1 cellular context compared by ENCODE assay signal in genomic region chr12:101051151-101051550, GRCh38.
TF ChIP-seq lines count a peak whose summit lies in the region.

No MANE protein-coding gene starts in this region.

TF ChIP-seq in HepG2, 621 proteins besides CTCF, POLR2A, EP300 and RAD21:
- TF ChIP-seq SYNCRIP (IDR thresholded peaks at IDR 0.05; ENCODE audit: insufficient read depth, low read depth, low read length) (no peak), ZNF556 (CRISPR knock-in tag; IDR thresholded peaks at IDR 0.05; ENCODE audit: borderline replicate concordance) (no peak), NFIB (CRISPR knock-in tag; IDR thresholded peaks at IDR 0.05; ENCODE audit: borderline replicate concordance) (no peak), ZNF841 (CRISPR knock-in tag; IDR thresholded peaks at IDR 0.05; ENCODE audit: borderline replicate concordance) (no peak), ZBTB49 (CRISPR knock-in tag; IDR thresholded peaks at IDR 0.05; ENCODE audit: borderline replicate concordance) (no peak), SIN3B (IDR thresholded peaks at IDR 0.05; ENCODE audit: low read length) (no peak), LCORL (IDR thresholded peaks at IDR 0.05) (no peak), LCORL (CRISPR knock-in tag; IDR thresholded peaks at IDR 0.05) (no peak), ZNF557 (CRISPR knock-in tag; IDR thresholded peaks at IDR 0.05) (no peak), KDM4B (CRISPR knock-in tag; IDR thresholded peaks at IDR 0.05) (no peak), GFI1 (CRISPR knock-in tag; IDR thresholded peaks at IDR 0.05; ENCODE audit: borderline replicate concordance) (no peak)
- TF ChIP-seq, protein P1, sequence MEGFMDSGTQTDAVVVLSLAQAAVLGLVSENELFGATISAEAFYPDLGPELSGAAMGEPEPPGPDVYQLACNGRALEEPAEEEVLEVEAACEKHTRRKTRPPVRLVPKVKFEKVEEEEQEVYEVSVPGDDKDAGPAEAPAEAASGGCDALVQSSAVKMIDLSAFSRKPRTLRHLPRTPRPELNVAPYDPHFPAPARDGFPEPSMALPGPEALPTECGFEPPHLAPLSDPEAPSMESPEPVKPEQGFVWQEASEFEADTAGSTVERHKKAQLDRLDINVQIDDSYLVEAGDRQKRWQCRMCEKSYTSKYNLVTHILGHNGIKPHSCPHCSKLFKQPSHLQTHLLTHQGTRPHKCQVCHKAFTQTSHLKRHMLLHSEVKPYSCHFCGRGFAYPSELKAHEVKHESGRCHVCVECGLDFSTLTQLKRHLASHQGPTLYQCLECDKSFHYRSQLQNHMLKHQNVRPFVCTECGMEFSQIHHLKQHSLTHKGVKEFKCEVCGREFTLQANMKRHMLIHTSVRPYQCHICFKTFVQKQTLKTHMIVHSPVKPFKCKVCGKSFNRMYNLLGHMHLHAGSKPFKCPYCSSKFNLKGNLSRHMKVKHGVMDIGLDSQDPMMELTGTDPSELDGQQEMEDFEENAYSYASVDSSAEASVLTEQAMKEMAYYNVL (CRISPR knock-in tag; IDR thresholded peaks at IDR 0.05; ENCODE audit: borderline replicate concordance) = no peak
- TF ChIP-seq, protein P2, sequence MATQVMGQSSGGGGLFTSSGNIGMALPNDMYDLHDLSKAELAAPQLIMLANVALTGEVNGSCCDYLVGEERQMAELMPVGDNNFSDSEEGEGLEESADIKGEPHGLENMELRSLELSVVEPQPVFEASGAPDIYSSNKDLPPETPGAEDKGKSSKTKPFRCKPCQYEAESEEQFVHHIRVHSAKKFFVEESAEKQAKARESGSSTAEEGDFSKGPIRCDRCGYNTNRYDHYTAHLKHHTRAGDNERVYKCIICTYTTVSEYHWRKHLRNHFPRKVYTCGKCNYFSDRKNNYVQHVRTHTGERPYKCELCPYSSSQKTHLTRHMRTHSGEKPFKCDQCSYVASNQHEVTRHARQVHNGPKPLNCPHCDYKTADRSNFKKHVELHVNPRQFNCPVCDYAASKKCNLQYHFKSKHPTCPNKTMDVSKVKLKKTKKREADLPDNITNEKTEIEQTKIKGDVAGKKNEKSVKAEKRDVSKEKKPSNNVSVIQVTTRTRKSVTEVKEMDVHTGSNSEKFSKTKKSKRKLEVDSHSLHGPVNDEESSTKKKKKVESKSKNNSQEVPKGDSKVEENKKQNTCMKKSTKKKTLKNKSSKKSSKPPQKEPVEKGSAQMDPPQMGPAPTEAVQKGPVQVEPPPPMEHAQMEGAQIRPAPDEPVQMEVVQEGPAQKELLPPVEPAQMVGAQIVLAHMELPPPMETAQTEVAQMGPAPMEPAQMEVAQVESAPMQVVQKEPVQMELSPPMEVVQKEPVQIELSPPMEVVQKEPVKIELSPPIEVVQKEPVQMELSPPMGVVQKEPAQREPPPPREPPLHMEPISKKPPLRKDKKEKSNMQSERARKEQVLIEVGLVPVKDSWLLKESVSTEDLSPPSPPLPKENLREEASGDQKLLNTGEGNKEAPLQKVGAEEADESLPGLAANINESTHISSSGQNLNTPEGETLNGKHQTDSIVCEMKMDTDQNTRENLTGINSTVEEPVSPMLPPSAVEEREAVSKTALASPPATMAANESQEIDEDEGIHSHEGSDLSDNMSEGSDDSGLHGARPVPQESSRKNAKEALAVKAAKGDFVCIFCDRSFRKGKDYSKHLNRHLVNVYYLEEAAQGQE (IDR thresholded peaks at IDR 0.05; ENCODE audit: borderline replicate concordance in 1 of 2, low read depth in 1 of 2, low read length in 2 of 2) = no peak
- TF ChIP-seq, protein P3, sequence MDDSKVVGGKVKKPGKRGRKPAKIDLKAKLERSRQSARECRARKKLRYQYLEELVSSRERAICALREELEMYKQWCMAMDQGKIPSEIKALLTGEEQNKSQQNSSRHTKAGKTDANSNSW (CRISPR knock-in tag; IDR thresholded peaks at IDR 0.05; ENCODE audit: borderline replicate concordance) = no peak
